ENCODE assay signal across 1 cellular context in the genomic region with DNA sequence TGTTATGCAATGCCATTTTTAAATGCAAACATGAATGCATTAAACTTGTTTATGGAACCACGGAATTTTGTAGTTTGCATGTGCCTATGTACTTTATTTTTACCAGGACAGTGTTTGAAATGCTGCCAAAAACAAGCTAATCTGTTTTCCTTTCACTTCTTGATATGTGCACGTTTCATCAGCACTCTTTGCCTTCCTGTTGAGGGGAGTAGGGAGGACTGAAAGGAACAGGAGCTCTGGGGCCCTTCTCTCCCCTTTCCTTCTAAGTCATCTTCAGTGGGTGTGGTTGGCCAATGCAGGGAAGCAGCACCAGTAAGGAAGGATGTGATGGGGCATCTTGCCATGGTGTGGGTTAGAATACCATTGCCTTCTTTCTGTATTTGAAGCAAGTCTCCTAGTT.
TF ChIP-seq lines count a peak whose summit lies in the region.

No MANE protein-coding gene starts in this region.

TF ChIP-seq in GM23338, 12 proteins besides CTCF, POLR2A, EP300 and RAD21 (continued from another document):
- no peak for TF ChIP-seq ZNF462 (CRISPR knock-in tag; IDR thresholded peaks at IDR 0.05)
- no peak for TF ChIP-seq EZH2 (IDR thresholded peaks at IDR 0.05; ENCODE audit: low read depth, unreplicated experiment)
- TF ChIP-seq POLR2AphosphoS5 (IDR thresholded peaks at IDR 0.05; ENCODE audit: low read depth) = no peak
